21 cellular contexts compared by ENCODE assay signal in genomic region chr9:137892424-137893191, GRCh38. TPM values are rescaled to one million over a fixed set of nuclear protein-coding genes. Genes with fewer than 3 reads are reported as not detected.
DNase-seq lines count a peak whose midpoint lies in the region; ATAC-seq, FAIRE-seq and TF ChIP-seq lines count a peak whose summit lies in the region.
"Had no signal": no experiment of that assay in that cellular context is flagged by ENCODE, and none has a peak within 500 bp of the region (broad histone marks: within the 10 kb centered on the region; RNA-seq: fewer than 3 reads in every experiment).

No MANE protein-coding gene starts in this region.

- no peaks in the 10 kb centered on the region for H3K27me3 ChIP-seq in thyroid gland

- H3K9me3 ChIP-seq in kidney (ENCODE audit: control insufficient read depth in 1 of 2, low read length in 2 of 2) (no peaks in the 10 kb centered on the region), thyroid gland (no peaks in the 10 kb centered on the region)
- H3K9me3 ChIP-seq: Caco-2, MG63 had no signal

- TF ChIP-seq CTCF in WTC11 (IDR thresholded peaks at IDR 0.05): no peak
- no peak for TF ChIP-seq CTCF in kidney (IDR thresholded peaks at IDR 0.05; ENCODE audit: borderline replicate concordance, extremely low read depth, insufficient read depth)
- no peak for TF ChIP-seq CTCF in thyroid gland (IDR thresholded peaks at IDR 0.05)

- H3K4me1 Mint-ChIP-seq in activated T-cell treated with anti-CD3 and anti-CD28 coated beads, Interleukin-2, amount 50 U/mL, for 24 hours (ENCODE audit: low read depth): no peaks in the 10 kb centered on the region
- H3K4me1 Mint-ChIP-seq in activated T-cell treated with anti-CD3 and anti-CD28 coated beads, Interleukin-2, amount 50 U/mL, for 72 hours (ENCODE audit: low read depth): no peaks in the 10 kb centered on the region
- no peaks in the 10 kb centered on the region for H3K4me1 Mint-ChIP-seq in WTC11
- no peaks in the 10 kb centered on the region for H3K4me1 Mint-ChIP-seq in stimulated activated memory B cell treated with anti-CD40 and anti-IgM and Interleukin-4, amounts not matched to agents 10 μg/mL and 1 μg/mL and 100 μg/mL, for 72 hours

- H3K27me3 Mint-ChIP-seq in activated T-cell treated with anti-CD3 and anti-CD28 coated beads, Interleukin-2, amount 50 U/mL, for 24 hours: no peaks in the 10 kb centered on the region
- H3K27me3 Mint-ChIP-seq in activated T-cell treated with anti-CD3 and anti-CD28 coated beads, Interleukin-2, amount 50 U/mL, for 72 hours (ENCODE audit: low read depth): no peaks in the 10 kb centered on the region
- H3K27me3 Mint-ChIP-seq in WTC11 (ENCODE audit: low read depth): no peaks in the 10 kb centered on the region
- no peaks in the 10 kb centered on the region for H3K27me3 Mint-ChIP-seq in stimulated activated memory B cell treated with anti-CD40 and anti-IgM and Interleukin-4, amounts not matched to agents 10 μg/mL and 1 μg/mL and 100 μg/mL, for 72 hours

- H3K27ac ChIP-seq in kidney (ENCODE audit: low read depth in 2 of 2, low read length in 2 of 2) (no peak overlapping the region), thyroid gland (no peak overlapping the region)
- H3K27ac ChIP-seq: GM23248, SK-N-MC had no signal

- H3K9ac ChIP-seq in kidney (ENCODE audit: low read length in 2 of 2): no peak overlapping the region
- H3K9ac ChIP-seq: GM23248 had no signal

- intact Hi-C loops in kidney (cut with DNase I) (no loop called here), thyroid gland (cut with DNase I) (no loop called here)

- H3K4me1 ChIP-seq in kidney (ENCODE audit: control insufficient read depth in 1 of 2, insufficient read depth in 1 of 2, low read depth in 1 of 2, low read length in 2 of 2): no peaks in the 10 kb centered on the region
- H3K4me1 ChIP-seq in thyroid gland: no peaks in the 10 kb centered on the region
- H3K4me1 ChIP-seq: Caco-2 had no signal

- H3K36me3 ChIP-seq in kidney (ENCODE audit: control insufficient read depth in 1 of 2, insufficient read depth in 2 of 2, low read length in 2 of 2): no peaks in the 10 kb centered on the region
- no peaks in the 10 kb centered on the region for H3K36me3 ChIP-seq in thyroid gland
- H3K36me3 ChIP-seq: MG63 had no signal

- CTCF ChIA-PET in WTC11 (lab: Charles Lee): no interaction called here

- H3K27ac Mint-ChIP-seq in activated T-cell treated with anti-CD3 and anti-CD28 coated beads, Interleukin-2, amount 50 U/mL, for 24 hours: no peak overlapping the region
- H3K27ac Mint-ChIP-seq in activated T-cell treated with anti-CD3 and anti-CD28 coated beads, Interleukin-2, amount 50 U/mL, for 72 hours: no peak overlapping the region
- H3K27ac Mint-ChIP-seq in WTC11: no peak overlapping the region
- no peak overlapping the region for H3K27ac Mint-ChIP-seq in stimulated activated memory B cell treated with anti-CD40 and anti-IgM and Interleukin-4, amounts not matched to agents 10 μg/mL and 1 μg/mL and 100 μg/mL, for 72 hours
- H3K27ac Mint-ChIP-seq: HFFc6 had no signal

- FAIRE-seq in kidney (lab: Jason Lieb, UNC): no peak
- FAIRE-seq: A204.1, GM12892 had no signal

- ATAC-seq in activated T-cell treated with anti-CD3 and anti-CD28 coated beads, Interleukin-2, amount 50 U/mL, for 72 hours (replicated peaks in 1 of 2): no peak
- no peak; the same call in 1 of the 2 replicates for ATAC-seq in WTC11
- ATAC-seq in stimulated activated memory B cell treated with anti-CD40 and anti-IgM and Interleukin-4, amounts not matched to agents 10 μg/mL and 1 μg/mL and 100 μg/mL, for 72 hours: peak; percentile 17
- ATAC-seq in HG03139 (IDR thresholded peaks at IDR 0.05; ENCODE audit: unreplicated experiment): no peak
- ATAC-seq: PC-3 had no signal

- no peak overlapping the region for H3K4me3 Mint-ChIP-seq in activated T-cell treated with anti-CD3 and anti-CD28 coated beads, Interleukin-2, amount 50 U/mL, for 24 hours
- H3K4me3 Mint-ChIP-seq in activated T-cell treated with anti-CD3 and anti-CD28 coated beads, Interleukin-2, amount 50 U/mL, for 72 hours: no peak overlapping the region
- no peak overlapping the region for H3K4me3 Mint-ChIP-seq in WTC11
- H3K4me3 Mint-ChIP-seq in stimulated activated memory B cell treated with anti-CD40 and anti-IgM and Interleukin-4, amounts not matched to agents 10 μg/mL and 1 μg/mL and 100 μg/mL, for 72 hours: no peak overlapping the region
- H3K4me3 Mint-ChIP-seq: HFFc6 had no signal

- TF ChIP-seq POLR2A in thyroid gland (IDR thresholded peaks at IDR 0.05): no peak

- 72 to 74% methylated on average over 16 to 18 of the region's 22 CpGs for WGBS in thyroid gland, 2 donors

- H3K4me3 ChIP-seq in kidney (ENCODE audit: low read length in 2 of 2) (no peak overlapping the region), thyroid gland (replicated peaks in 1 of 3) (no peak overlapping the region)
- H3K4me3 ChIP-seq: GM23248, MG63, SK-N-MC had no signal

- no peaks in the 10 kb centered on the region for H3K36me3 Mint-ChIP-seq in activated T-cell treated with anti-CD3 and anti-CD28 coated beads, Interleukin-2, amount 50 U/mL, for 24 hours (ENCODE audit: low read depth)
- H3K36me3 Mint-ChIP-seq in activated T-cell treated with anti-CD3 and anti-CD28 coated beads, Interleukin-2, amount 50 U/mL, for 72 hours (ENCODE audit: insufficient read depth in 2 of 2): no peaks in the 10 kb centered on the region
- no peaks in the 10 kb centered on the region for H3K36me3 Mint-ChIP-seq in WTC11
- no peaks in the 10 kb centered on the region for H3K36me3 Mint-ChIP-seq in stimulated activated memory B cell treated with anti-CD40 and anti-IgM and Interleukin-4, amounts not matched to agents 10 μg/mL and 1 μg/mL and 100 μg/mL, for 72 hours

- POLR2A ChIA-PET in WTC11 (lab: Charles Lee): no interaction called here

- DNase-seq in activated T-cell treated with anti-CD3 and anti-CD28 coated beads, Interleukin-2, amount 50 U/mL, for 24 hours: peak; percentile 21
- no peak for DNase-seq in activated T-cell treated with anti-CD3 and anti-CD28 coated beads, Interleukin-2, amount 50 U/mL, for 72 hours
- DNase-seq in WTC11 (ENCODE audit: low spot score): no peak
- DNase-seq in kidney: peak; percentile 65
- DNase-seq in stimulated activated CD4-positive, alpha-beta T cell treated with anti-CD3 and anti-CD28 coated beads, Interleukin-15, amount 100 ng/mL, for 24 hours: no peak
- no peak for DNase-seq in thyroid gland
- DNase-seq: Caco-2; GM23248; HFFc6; KG1; MG63; NCI-H1105; NCI-H187; NCI-H526; NK-92 treated with Interleukin-12 subunit alpha and Interleukin-12 subunit beta, amount 100 ng/mL, for 24 hours; PC-3 had no signal

- no peaks in the 10 kb centered on the region for H3K9me3 Mint-ChIP-seq in activated T-cell treated with anti-CD3 and anti-CD28 coated beads, Interleukin-2, amount 50 U/mL, for 24 hours
- no peaks in the 10 kb centered on the region for H3K9me3 Mint-ChIP-seq in activated T-cell treated with anti-CD3 and anti-CD28 coated beads, Interleukin-2, amount 50 U/mL, for 72 hours
- no peaks in the 10 kb centered on the region for H3K9me3 Mint-ChIP-seq in WTC11
- no peaks in the 10 kb centered on the region for H3K9me3 Mint-ChIP-seq in stimulated activated memory B cell treated with anti-CD40 and anti-IgM and Interleukin-4, amounts not matched to agents 10 μg/mL and 1 μg/mL and 100 μg/mL, for 72 hours
- H3K9me3 Mint-ChIP-seq: HFFc6 had no signal

TF ChIP-seq in WTC11, 78 proteins besides CTCF, POLR2A, EP300 and RAD21:
- TF ChIP-seq FOXP1 (CRISPR knock-in tag; IDR thresholded peaks at IDR 0.05; ENCODE audit: borderline replicate concordance) (0 out of 2 replicates have a peak, but pooled peaks have one; percentile 14), ZNF671 (CRISPR knock-in tag; IDR thresholded peaks at IDR 0.05) (no peak), TCF7 (CRISPR knock-in tag; IDR thresholded peaks at IDR 0.05; ENCODE audit: low read depth) (no peak), FOXK1 (CRISPR knock-in tag; IDR thresholded peaks at IDR 0.05) (no peak), ELF4 (CRISPR knock-in tag; IDR thresholded peaks at IDR 0.05; ENCODE audit: low read depth) (no peak), CDX4 (CRISPR knock-in tag; IDR thresholded peaks at IDR 0.05; ENCODE audit: borderline replicate concordance) (no peak)

RNA-seq across cellular contexts. Expression of gene CACNA1B, which starts 15.0 kb away (rescaled TPM):
- under 1 TPM; 0.02 to 0.07 TPM for total RNA-seq in activated T-cell treated with anti-CD3 and anti-CD28 coated beads, Interleukin-2, amount 50 U/mL, for 72 hours
- total RNA-seq in WTC11 (2021) (8.4 to 11.5 TPM (median 10.9 TPM) in 3 replicates), kidney (0.03 TPM), thyroid gland (under 1 TPM; 0.13 to 0.68 (median 0.35) TPM)
- polyA plus RNA-seq in kidney (ENCODE audit: insufficient read depth, low read depth, low replicate concordance): not detected
- total RNA-seq: GM23248, HFFc6, PC-3 had no signal
- polyA plus RNA-seq: GM23248 had no signal

Comparison
In these comparisons a context has a peak if more than half of its experiments do, and no peak if none do; other contexts are left out.
1. DNase-seq: peak in activated T-cell treated with anti-CD3 and anti-CD28 coated beads, Interleukin-2, amount 50 U/mL, for 24 hours (single experiment) and kidney (single experiment); none in activated T-cell treated with anti-CD3 and anti-CD28 coated beads, Interleukin-2, amount 50 U/mL, for 72 hours (0 of 2), WTC11 (single experiment), stimulated activated CD4-positive, alpha-beta T cell treated with anti-CD3 and anti-CD28 coated beads, Interleukin-15, amount 100 ng/mL, for 24 hours (single experiment) and thyroid gland (0 of 2).